1 cellular context compared by ENCODE assay signal in genomic region chr19:1069009-1069779, GRCh38.
TF ChIP-seq lines count a peak whose summit lies in the region.

No MANE protein-coding gene starts in this region.

TF ChIP-seq in GM23338, 12 proteins besides CTCF, POLR2A, EP300 and RAD21 (continued from another document):
- TF ChIP-seq REST (IDR thresholded peaks at IDR 0.05; ENCODE audit: unreplicated experiment) (no peak), CREB1 (CRISPR knock-in tag; IDR thresholded peaks at IDR 0.05; ENCODE audit: low read depth) (no peak), ZNF114 (CRISPR knock-in tag; IDR thresholded peaks at IDR 0.05) (no peak), JUNB (IDR thresholded peaks at IDR 0.05; ENCODE audit: unreplicated experiment) (no peak), ZNF331 (CRISPR knock-in tag; IDR thresholded peaks at IDR 0.05; ENCODE audit: low read depth) (no peak), ZNF462 (CRISPR knock-in tag; IDR thresholded peaks at IDR 0.05) (no peak), POLR2AphosphoS5 (IDR thresholded peaks at IDR 0.05; ENCODE audit: low read depth) (no peak)
